ENCODE assay signal across 20 cellular contexts in genomic region chr2:121764681-121765228, GRCh38.
"Had no signal": no experiment of that assay in that cellular context is flagged by ENCODE, and none has a peak within 500 bp of the region (broad histone marks: within the 10 kb centered on the region; RNA-seq: fewer than 3 reads in every experiment).

No MANE protein-coding gene starts in this region.

- H3K4me3 ChIP-seq: cardiac muscle cell, SK-N-MC had no signal

- H3K27ac ChIP-seq: brain microvascular endothelial cell, cardiac muscle cell, SK-N-MC, WERI-Rb-1 had no signal

- ATAC-seq: activated CD4-positive, alpha-beta T cell treated with anti-CD3 and anti-CD28 coated beads for 36 hours; activated naive CD4-positive, alpha-beta T cell treated with anti-CD3 and anti-CD28 coated beads, Interleukin-2, amount 50 U/mL, for 72 hours; Right ventricle myocardium inferior; T-cell had no signal

- H3K27me3 ChIP-seq: brain microvascular endothelial cell, cardiac muscle cell had no signal

- DNase-seq: activated CD4-positive, alpha-beta memory T cell treated with anti-CD3 and anti-CD28 coated beads, Interleukin-2, amount 10 ng/mL, durations not matched to agents 7 days and 5 days; activated CD4-positive, alpha-beta T cell treated with anti-CD3 and anti-CD28 coated beads for 36 hours; activated CD4-positive, alpha-beta T cell treated with anti-CD3 and anti-CD28 coated beads, Interleukin-2, amount 50 U/mL, for 1 hour; brain microvascular endothelial cell; KBM-7; NCI-H1092; NCI-H1417 treated with DMSO at 0.1 percent for 48 hours; NCI-H1694; NCI-H2029; NCI-H2107; NCI-H345; NCI-H510A; NCI-H526 treated with DMSO at 0.1 percent for 48 hours; NCI-H82; T-cell; WERI-Rb-1 had no signal

- H3K4me1 Mint-ChIP-seq: activated CD4-positive, alpha-beta memory T cell treated with anti-CD3 and anti-CD28 coated beads, Interleukin-2, amount 10 ng/mL, durations not matched to agents 7 days and 5 days had no signal

- H3K9me3 Mint-ChIP-seq: activated CD4-positive, alpha-beta memory T cell treated with anti-CD3 and anti-CD28 coated beads, Interleukin-2, amount 10 ng/mL, durations not matched to agents 7 days and 5 days; activated naive CD4-positive, alpha-beta T cell treated with anti-CD3 and anti-CD28 coated beads, Interleukin-2, amount 50 U/mL, for 72 hours; T-cell had no signal

- H3K27me3 Mint-ChIP-seq: activated CD4-positive, alpha-beta memory T cell treated with anti-CD3 and anti-CD28 coated beads, Interleukin-2, amount 10 ng/mL, durations not matched to agents 7 days and 5 days; activated CD4-positive, alpha-beta T cell treated with anti-CD3 and anti-CD28 coated beads for 36 hours; T-cell had no signal

- H3K27ac Mint-ChIP-seq: activated CD4-positive, alpha-beta memory T cell treated with anti-CD3 and anti-CD28 coated beads, Interleukin-2, amount 10 ng/mL, durations not matched to agents 7 days and 5 days; activated CD4-positive, alpha-beta T cell treated with anti-CD3 and anti-CD28 coated beads for 36 hours; T-cell had no signal

- H3K4me3 Mint-ChIP-seq: activated CD4-positive, alpha-beta memory T cell treated with anti-CD3 and anti-CD28 coated beads, Interleukin-2, amount 10 ng/mL, durations not matched to agents 7 days and 5 days; activated CD4-positive, alpha-beta T cell treated with anti-CD3 and anti-CD28 coated beads for 36 hours; T-cell had no signal
